Comparison of ENCODE assay signal across 9 cellular contexts in the genomic region with DNA sequence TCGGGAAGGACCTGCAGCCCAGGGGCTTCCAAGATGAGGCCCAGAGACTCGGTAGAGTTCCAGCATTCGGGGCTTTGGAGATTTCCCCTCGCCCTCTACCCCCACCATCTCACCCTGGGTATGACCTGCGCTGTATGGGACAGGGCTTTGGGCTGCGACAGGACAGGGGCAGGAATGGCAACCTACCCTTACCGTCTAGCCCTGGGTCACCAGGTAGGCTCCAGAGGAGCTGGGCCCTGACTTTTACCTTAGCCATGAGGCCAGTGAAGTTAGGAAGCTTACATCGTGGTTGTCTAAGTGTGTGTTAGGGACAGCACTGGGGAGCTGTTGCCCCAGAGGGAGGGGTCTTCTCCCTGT. TPM values are rescaled to one million over a fixed set of nuclear protein-coding genes. Genes with fewer than 3 reads are reported as not detected.
DNase-seq lines count a peak whose midpoint lies in the region; ATAC-seq, FAIRE-seq and TF ChIP-seq lines count a peak whose summit lies in the region.
"Had no signal": no experiment of that assay in that cellular context is flagged by ENCODE, and none has a peak within 500 bp of the region (broad histone marks: within the 10 kb centered on the region; RNA-seq: fewer than 3 reads in every experiment).

No MANE protein-coding gene starts in this region.

- H3K4me3 ChIP-seq in DND-41 (ENCODE audit: low read depth in 1 of 2, low read length in 2 of 2): peak overlapping the region; percentile 13 to 71; a peak in 3 of 4 replicates
- peak overlapping the region; percentile 36 for H3K4me3 ChIP-seq in RWPE2 (ENCODE audit: severe bottlenecking)
- H3K4me3 ChIP-seq in fibroblast of pulmonary artery (replicated peaks; ENCODE audit: low read depth, low read length): peak overlapping the region; percentile 56
- no peak overlapping the region for H3K4me3 ChIP-seq in trophoblast cell (ENCODE audit: low read depth, low read length)

- no peak overlapping the region for H2BK120ac ChIP-seq in trophoblast cell (ENCODE audit: insufficient read depth, low read length, poor library complexity)

- peaks cover 6% of the 10 kb centered on the region for H3K79me1 ChIP-seq in trophoblast cell (ENCODE audit: low read length)

- H3K4ac ChIP-seq in trophoblast cell (ENCODE audit: low read depth, low read length): no peak overlapping the region

- WGBS in trophoblast cell (ENCODE audit: extremely low coverage, insufficient coverage, insufficient read length): no CpG with 5 or more reads among the region's 8 CpGs

- H3K23ac ChIP-seq in trophoblast cell (ENCODE audit: low read length): no peak overlapping the region

- H2AK5ac ChIP-seq in trophoblast cell (ENCODE audit: low read length): no peak overlapping the region

- TF ChIP-seq CTCF in DND-41 (IDR thresholded peaks at IDR 0.05; ENCODE audit: borderline replicate concordance, extremely low read depth, low read length, poor library complexity, severe bottlenecking) (no peak), RWPE2 (IDR thresholded peaks at IDR 0.05; ENCODE audit: poor library complexity, severe bottlenecking) (no peak), fibroblast of pulmonary artery (IDR thresholded peaks at IDR 0.05; ENCODE audit: low read length, missing control alignments) (no peak), D721Med (IDR thresholded peaks at IDR 0.05; ENCODE audit: insufficient read depth, missing control alignments) (no peak)

- H3K36me3 ChIP-seq in DND-41 (ENCODE audit: insufficient read depth, low read length) (peaks cover 29% of the 10 kb centered on the region), RWPE2 (ENCODE audit: low read depth) (no peaks in the 10 kb centered on the region; the same call in 1 of the 2 replicates), trophoblast cell (ENCODE audit: control insufficient read depth in 1 of 2, insufficient read depth in 2 of 2, low read length in 2 of 2) (peaks cover 13 to 22% of the 10 kb centered on the region in 2 experiments)

- H3K27me3 ChIP-seq in DND-41 (ENCODE audit: insufficient read depth, low read length, poor library complexity) (no peaks in the 10 kb centered on the region), RWPE2 (ENCODE audit: insufficient read depth, poor library complexity, severe bottlenecking) (no peaks in the 10 kb centered on the region), trophoblast cell (ENCODE audit: insufficient read depth, low read length) (no peaks in the 10 kb centered on the region)

- DNase-seq in DND-41 (no peak), RWPE2 (ENCODE audit: low spot score) (no peak), fibroblast of pulmonary artery (ENCODE audit: low read depth) (no peak), trophoblast cell (no peak), D721Med (ENCODE audit: insufficient read length, low spot score) (no peak), 8988T (no peak), amygdala (lab: John Stamatoyannopoulos, UW) (no peak)
- DNase-seq: cortex of kidney had no signal

- H3K79me2 ChIP-seq in DND-41 (ENCODE audit: insufficient read depth, low read length): no peaks in the 10 kb centered on the region
- no peaks in the 10 kb centered on the region for H3K79me2 ChIP-seq in trophoblast cell (ENCODE audit: control insufficient read depth, insufficient read depth, low read length, poor library complexity)

- H3K18ac ChIP-seq in trophoblast cell (ENCODE audit: low read length): no peak overlapping the region

- no peak overlapping the region for H2BK5ac ChIP-seq in trophoblast cell (ENCODE audit: low read depth, low read length, poor library complexity)

- FAIRE-seq in D721Med (lab: Jason Lieb, UNC): no peak

- H4K12ac ChIP-seq in trophoblast cell (ENCODE audit: low read depth, low read length): no peak overlapping the region

- ATAC-seq in DND-41 (ENCODE audit: insufficient read depth, low read depth) (peak; percentile 15), RWPE2 (ENCODE audit: low read depth) (no peak; the same call in 2 of the 3 replicates), GM21737 (IDR thresholded peaks at IDR 0.05; ENCODE audit: unreplicated experiment) (no peak)

- peak overlapping the region; percentile 12 for H4K8ac ChIP-seq in trophoblast cell (ENCODE audit: low read depth, low read length)

- H3K27ac ChIP-seq in DND-41 (ENCODE audit: low read length): peak overlapping the region; percentile 65
- H3K27ac ChIP-seq in RWPE2 (ENCODE audit: poor library complexity, severe bottlenecking): peak overlapping the region; percentile 52
- no peak overlapping the region for H3K27ac ChIP-seq in trophoblast cell (ENCODE audit: low read depth, low read length)

- H3K9ac ChIP-seq in DND-41 (ENCODE audit: low read depth, low read length): peak overlapping the region; percentile 63
- H3K9ac ChIP-seq in trophoblast cell (ENCODE audit: low read length): no peak overlapping the region

- no peak overlapping the region for H4K91ac ChIP-seq in trophoblast cell (ENCODE audit: low read depth, low read length)

- no peak overlapping the region for H3K14ac ChIP-seq in trophoblast cell (ENCODE audit: low read length)

- no peaks in the 10 kb centered on the region for H3K9me3 ChIP-seq in DND-41 (ENCODE audit: insufficient read depth, low read length, severe bottlenecking)
- H3K9me3 ChIP-seq in RWPE2 (ENCODE audit: severe bottlenecking): no peaks in the 10 kb centered on the region
- H3K9me3 ChIP-seq in trophoblast cell (ENCODE audit: insufficient read depth, low read depth, low read length): peaks cover 6% of the 10 kb centered on the region

- H2BK12ac ChIP-seq in trophoblast cell (ENCODE audit: low read length): no peak overlapping the region

- H4K20me1 ChIP-seq in DND-41 (ENCODE audit: insufficient read depth, low read length): peaks cover 18% of the 10 kb centered on the region

- H3K4me1 ChIP-seq in DND-41 (ENCODE audit: insufficient read depth, low read length): peaks cover 35% of the 10 kb centered on the region
- peaks cover 12% of the 10 kb centered on the region for H3K4me1 ChIP-seq in RWPE2 (ENCODE audit: insufficient read depth, poor library complexity, severe bottlenecking)
- H3K4me1 ChIP-seq in trophoblast cell (ENCODE audit: control insufficient read depth in 1 of 2, insufficient read depth in 2 of 2, low read length in 2 of 2): peaks cover 19 to 22% of the 10 kb centered on the region in 2 experiments

- peak overlapping the region; percentile 89 for H3K4me2 ChIP-seq in DND-41 (ENCODE audit: insufficient read depth, low read length)
- H3K4me2 ChIP-seq in trophoblast cell (ENCODE audit: low read length): peak overlapping the region; percentile 82

- H2AFZ ChIP-seq in DND-41 (ENCODE audit: low read depth, low read length) (peak overlapping the region; percentile 76), trophoblast cell (ENCODE audit: insufficient read depth, low read length, poor library complexity) (peak overlapping the region; percentile 9)

RNA-seq across cellular contexts. Expression of a gene that starts 0.7 kb away (rescaled TPM):
- polyA plus RNA-seq in trophoblast cell (2013): 3.0 and 3.5 TPM in 2 replicates

RNA-seq across cellular contexts. Expression of a gene that starts 7.3 kb away (rescaled TPM):
- 39.5 and 39.9 TPM in 2 replicates for polyA plus RNA-seq in trophoblast cell (2013)

RNA-seq across cellular contexts. Expression of a gene that starts 20.8 kb away (rescaled TPM):
- 0.04 and 0.10 TPM in 2 replicates for polyA plus RNA-seq in trophoblast cell (2013)

RNA-seq across cellular contexts. Expression of a gene that starts 32.2 kb away (rescaled TPM):
- 30.8 and 31.8 TPM in 2 replicates for polyA plus RNA-seq in trophoblast cell (2013)

RNA-seq across cellular contexts. Expression of a gene that starts 41.4 kb away (rescaled TPM):
- polyA plus RNA-seq in trophoblast cell (2013): 1.4 and 1.7 TPM in 2 replicates
